ENCODE assay signal across 23 cellular contexts in genomic region chr2:25590921-25591505, GRCh38.
DNase-seq lines count a peak whose midpoint lies in the region; ATAC-seq lines count a peak whose summit lies in the region.
"Had no signal": no experiment of that assay in that cellular context is flagged by ENCODE, and none has a peak within 500 bp of the region (broad histone marks: within the 10 kb centered on the region; RNA-seq: fewer than 3 reads in every experiment).

No MANE protein-coding gene starts in this region.

- intact Hi-C loops in activated CD4-positive, alpha-beta memory T cell treated with anti-CD3 and anti-CD28 coated beads for 36 hours (cut with micrococcal nuclease): no loop called here
- intact Hi-C loops in posterior cingulate gyrus (cut with DNase I): no loop called here

- CTCF ChIA-PET in activated CD4-positive, alpha-beta memory T cell treated with anti-CD3 and anti-CD28 coated beads, Interleukin-2, amount 10 ng/mL, durations not matched to agents 7 days and 5 days (lab: Charles Lee): interaction anchor here (1.2 to 1.7 kb wide), 2 partner anchors 16 to 281 kb away, joined by 3 to 5 read pairs; no protein-coding TSS in a partner anchor
- CTCF ChIA-PET in activated CD4-positive, alpha-beta memory T cell treated with anti-CD3 and anti-CD28 coated beads for 36 hours (lab: Charles Lee): interaction anchor here (1.0 to 1.5 kb wide), 3 partner anchors 16 to 229 kb away, joined by 3 to 5 read pairs (median 5); no protein-coding TSS in a partner anchor

- H3K36me3 Mint-ChIP-seq in activated CD4-positive, alpha-beta memory T cell treated with anti-CD3 and anti-CD28 coated beads, Interleukin-2, amount 10 ng/mL, durations not matched to agents 7 days and 5 days (ENCODE audit: low read depth): peaks cover 3% of the 10 kb centered on the region
- no peaks in the 10 kb centered on the region for H3K36me3 Mint-ChIP-seq in activated CD4-positive, alpha-beta memory T cell treated with anti-CD3 and anti-CD28 coated beads for 36 hours
- H3K36me3 Mint-ChIP-seq: activated naive CD4-positive, alpha-beta T cell treated with anti-CD3 and anti-CD28 coated beads, Interleukin-2, amount 50 U/mL, for 72 hours had no signal

- no peak for ATAC-seq in HG03354 (IDR thresholded peaks at IDR 0.05; ENCODE audit: poor library complexity, severe bottlenecking, unreplicated experiment)
- ATAC-seq in GM19395 (IDR thresholded peaks at IDR 0.05; ENCODE audit: unreplicated experiment): no peak
- ATAC-seq: gastrocnemius medialis, K562 had no signal

- H3K27me3 ChIP-seq in layer of hippocampus (ENCODE audit: control insufficient read depth, insufficient read depth, low read length): no peaks in the 10 kb centered on the region
- H3K27me3 ChIP-seq: BE2C, gastrocnemius medialis, MG63, suprapubic skin, uterus had no signal

- no peak for DNase-seq in activated CD4-positive, alpha-beta memory T cell treated with anti-CD3 and anti-CD28 coated beads, Interleukin-2, amount 10 ng/mL, durations not matched to agents 7 days and 5 days
- no peak for DNase-seq in activated CD4-positive, alpha-beta memory T cell treated with anti-CD3 and anti-CD28 coated beads for 36 hours
- DNase-seq in posterior cingulate gyrus: peak; percentile 48 to 98 (median 74)
- no peak for DNase-seq in OCI-M2 (lab: John Stamatoyannopoulos, UW; ENCODE audit: unreplicated experiment)
- DNase-seq: BE2C; effector CD4-positive, alpha-beta T cell; erythroblast; gastrocnemius medialis; GDM1; kidney; MG63; NCI-H1417 treated with DMSO at 0.1 percent for 48 hours; NCI-H524; PC-9; SHP77; uterus had no signal

- POLR2A ChIA-PET in activated CD4-positive, alpha-beta memory T cell treated with anti-CD3 and anti-CD28 coated beads, Interleukin-2, amount 10 ng/mL, durations not matched to agents 7 days and 5 days (lab: Charles Lee): interaction anchor here (1.0 kb wide), 1 partner anchor 228 kb away, joined by 3 read pairs; no protein-coding TSS in a partner anchor
- POLR2A ChIA-PET in activated CD4-positive, alpha-beta memory T cell treated with anti-CD3 and anti-CD28 coated beads for 36 hours (lab: Charles Lee): interaction anchor here (1.4 kb wide), 1 partner anchor 33 kb away, joined by 5 read pairs; no protein-coding TSS in a partner anchor

- H3K27ac Mint-ChIP-seq in activated CD4-positive, alpha-beta memory T cell treated with anti-CD3 and anti-CD28 coated beads, Interleukin-2, amount 10 ng/mL, durations not matched to agents 7 days and 5 days: peak overlapping the region; percentile 32
- H3K27ac Mint-ChIP-seq in activated CD4-positive, alpha-beta memory T cell treated with anti-CD3 and anti-CD28 coated beads for 36 hours: no peak overlapping the region

- peaks cover 53% of the 10 kb centered on the region for H3K4me1 Mint-ChIP-seq in activated CD4-positive, alpha-beta memory T cell treated with anti-CD3 and anti-CD28 coated beads, Interleukin-2, amount 10 ng/mL, durations not matched to agents 7 days and 5 days
- peaks cover 34% of the 10 kb centered on the region for H3K4me1 Mint-ChIP-seq in activated CD4-positive, alpha-beta memory T cell treated with anti-CD3 and anti-CD28 coated beads for 36 hours (ENCODE audit: low read depth)

- no peaks in the 10 kb centered on the region for H3K27me3 Mint-ChIP-seq in activated CD4-positive, alpha-beta memory T cell treated with anti-CD3 and anti-CD28 coated beads, Interleukin-2, amount 10 ng/mL, durations not matched to agents 7 days and 5 days
- H3K27me3 Mint-ChIP-seq in activated CD4-positive, alpha-beta memory T cell treated with anti-CD3 and anti-CD28 coated beads for 36 hours: no peaks in the 10 kb centered on the region

- no peak overlapping the region for H3K4me3 Mint-ChIP-seq in activated CD4-positive, alpha-beta memory T cell treated with anti-CD3 and anti-CD28 coated beads, Interleukin-2, amount 10 ng/mL, durations not matched to agents 7 days and 5 days
- H3K4me3 Mint-ChIP-seq in activated CD4-positive, alpha-beta memory T cell treated with anti-CD3 and anti-CD28 coated beads for 36 hours: no peak overlapping the region

- H3K27ac ChIP-seq in cingulate gyrus (ENCODE audit: low read depth, low read length): peak overlapping the region; percentile 95
- H3K27ac ChIP-seq in layer of hippocampus (ENCODE audit: low read depth, low read length): peak overlapping the region; percentile 96
- H3K27ac ChIP-seq: gastrocnemius medialis, PC-9, suprapubic skin, uterus had no signal

- H3K9me3 Mint-ChIP-seq in activated CD4-positive, alpha-beta memory T cell treated with anti-CD3 and anti-CD28 coated beads, Interleukin-2, amount 10 ng/mL, durations not matched to agents 7 days and 5 days: no peaks in the 10 kb centered on the region
- H3K9me3 Mint-ChIP-seq in activated CD4-positive, alpha-beta memory T cell treated with anti-CD3 and anti-CD28 coated beads for 36 hours: no peaks in the 10 kb centered on the region
- H3K9me3 Mint-ChIP-seq: activated naive CD4-positive, alpha-beta T cell treated with anti-CD3 and anti-CD28 coated beads, Interleukin-2, amount 50 U/mL, for 72 hours had no signal

Comparison
In these comparisons a context has a peak if more than half of its experiments do, and no peak if none do; other contexts are left out.
1. DNase-seq: peak in posterior cingulate gyrus (10 of 10); none in activated CD4-positive, alpha-beta memory T cell treated with anti-CD3 and anti-CD28 coated beads, Interleukin-2, amount 10 ng/mL, durations not matched to agents 7 days and 5 days (single experiment), activated CD4-positive, alpha-beta memory T cell treated with anti-CD3 and anti-CD28 coated beads for 36 hours (single experiment) and OCI-M2 (single experiment).